1 cellular context compared by ENCODE assay signal in genomic region chr3:126083913-126084514, GRCh38.
TF ChIP-seq lines count a peak whose summit lies in the region.

TSS of gene SLC41A3 (minus strand) at chr3:126084124. CDS start at chr3:126068219, 15,905 bp downstream.

TF ChIP-seq in GM12878, 131 proteins besides CTCF, POLR2A, EP300 and RAD21 (continued from another document):
- TF ChIP-seq, protein P1, sequence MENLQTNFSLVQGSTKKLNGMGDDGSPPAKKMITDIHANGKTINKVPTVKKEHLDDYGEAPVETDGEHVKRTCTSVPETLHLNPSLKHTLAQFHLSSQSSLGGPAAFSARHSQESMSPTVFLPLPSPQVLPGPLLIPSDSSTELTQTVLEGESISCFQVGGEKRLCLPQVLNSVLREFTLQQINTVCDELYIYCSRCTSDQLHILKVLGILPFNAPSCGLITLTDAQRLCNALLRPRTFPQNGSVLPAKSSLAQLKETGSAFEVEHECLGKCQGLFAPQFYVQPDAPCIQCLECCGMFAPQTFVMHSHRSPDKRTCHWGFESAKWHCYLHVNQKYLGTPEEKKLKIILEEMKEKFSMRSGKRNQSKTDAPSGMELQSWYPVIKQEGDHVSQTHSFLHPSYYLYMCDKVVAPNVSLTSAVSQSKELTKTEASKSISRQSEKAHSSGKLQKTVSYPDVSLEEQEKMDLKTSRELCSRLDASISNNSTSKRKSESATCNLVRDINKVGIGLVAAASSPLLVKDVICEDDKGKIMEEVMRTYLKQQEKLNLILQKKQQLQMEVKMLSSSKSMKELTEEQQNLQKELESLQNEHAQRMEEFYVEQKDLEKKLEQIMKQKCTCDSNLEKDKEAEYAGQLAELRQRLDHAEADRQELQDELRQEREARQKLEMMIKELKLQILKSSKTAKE (IDR thresholded peaks at IDR 0.05; ENCODE audit: low read depth, poor library complexity, severe bottlenecking) = no peak
- TF ChIP-seq RCOR1 (conservative IDR thresholded peaks at IDR 0.05; ENCODE audit: low read depth, low read length) (peak; percentile 78; the same call in 1 of the 2 replicates), SRF (IDR thresholded peaks at IDR 0.05; ENCODE audit: low read depth in 2 of 2, low read length in 2 of 2) (no peak), TBL1XR1 (IDR thresholded peaks at IDR 0.05; ENCODE audit: low read depth, low read length) (no peak), EED (IDR thresholded peaks at IDR 0.05; ENCODE audit: low read depth) (no peak)
- TF ChIP-seq, protein P2, sequence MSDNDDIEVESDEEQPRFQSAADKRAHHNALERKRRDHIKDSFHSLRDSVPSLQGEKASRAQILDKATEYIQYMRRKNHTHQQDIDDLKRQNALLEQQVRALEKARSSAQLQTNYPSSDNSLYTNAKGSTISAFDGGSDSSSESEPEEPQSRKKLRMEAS (IDR thresholded peaks at IDR 0.05; ENCODE audit: low read depth, low read length) = peak; percentile 29; the same call in 1 of the 2 replicates
